ENCODE assay signal across 9 cellular contexts in genomic region chr1:97138515-97139032, GRCh38.
DNase-seq lines count a peak whose midpoint lies in the region; ATAC-seq and TF ChIP-seq lines count a peak whose summit lies in the region.
"Had no signal": no experiment of that assay in that cellular context is flagged by ENCODE, and none has a peak within 500 bp of the region (broad histone marks: within the 10 kb centered on the region; RNA-seq: fewer than 3 reads in every experiment).

No MANE protein-coding gene starts in this region.

- in situ Hi-C loops in GM13976 (cut with MboI; ENCODE audit: low sequenced_read_pairs, unreplicated experiment) = no loop called here

- no peaks in the 10 kb centered on the region for H3K79me2 ChIP-seq in KMS-11 (ENCODE audit: insufficient read depth, low read depth)

- TF ChIP-seq CTCF in KMS-11 (conservative IDR thresholded peaks at IDR 0.05; ENCODE audit: low read depth, low read length) = peak; percentile 2; the same call in 1 of the 2 replicates
- no peak for TF ChIP-seq CTCF in GM13976 (IDR thresholded peaks at IDR 0.05; ENCODE audit: borderline replicate concordance, control extremely low read depth, extremely low read depth, insufficient read depth, missing control alignments)

- H3K4me3 ChIP-seq in BLaER1 (0 out of 2 replicates have a peak overlapping the region, but pooled peaks have one; percentile 0), KMS-11 (IDR thresholded peaks at IDR 0.05; ENCODE audit: insufficient read depth, low read depth, low read length) (no peak overlapping the region)

- ATAC-seq in GM21390 (IDR thresholded peaks at IDR 0.05; ENCODE audit: unreplicated experiment) (peak; percentile 45), left ventricle myocardium superior (peak; percentile 65), GM18517 (IDR thresholded peaks at IDR 0.05; ENCODE audit: unreplicated experiment) (no peak)

- peak overlapping the region; percentile 70 for H3K4me2 ChIP-seq in BLaER1
- H3K4me2 ChIP-seq in KMS-11 = no peak overlapping the region

- H3K36me3 ChIP-seq in BLaER1 = no peaks in the 10 kb centered on the region
- no peaks in the 10 kb centered on the region for H3K36me3 ChIP-seq in KMS-11 (ENCODE audit: insufficient read depth)

- H3K27ac ChIP-seq in BLaER1 (peak overlapping the region; percentile 73), KMS-11 (no peak overlapping the region)
- H3K27ac ChIP-seq: neutrophil had no signal

- H2AFZ ChIP-seq in KMS-11 (ENCODE audit: low read depth) = no peak overlapping the region

- H3K9ac ChIP-seq in BLaER1 = no peak overlapping the region
- no peak overlapping the region for H3K9ac ChIP-seq in KMS-11

- intact Hi-C loops in left ventricle myocardium superior (cut with micrococcal nuclease) = no loop called here

- H4K20me1 ChIP-seq in BLaER1 (no peaks in the 10 kb centered on the region), KMS-11 (ENCODE audit: insufficient read depth) (no peaks in the 10 kb centered on the region)

- H3K9me3 ChIP-seq in BLaER1 = no peaks in the 10 kb centered on the region
- H3K9me3 ChIP-seq: neutrophil had no signal

- no peak for DNase-seq in left ventricle myocardium superior
- no peak for DNase-seq in GM13976 (ENCODE audit: low spot score)
- DNase-seq in C1 segment of cervical spinal cord (lab: John Stamatoyannopoulos, UW) = no peak
- no peak for DNase-seq in stimulated activated CD4-positive, alpha-beta T cell treated with anti-CD3 and anti-CD28 coated beads, Interleukin-1b, Interleukin-23, amount 100 ng/mL, for 48 hours

- no peaks in the 10 kb centered on the region for H3K27me3 ChIP-seq in BLaER1
- H3K27me3 ChIP-seq in KMS-11 (ENCODE audit: insufficient read depth, low read depth) = no peaks in the 10 kb centered on the region
- H3K27me3 ChIP-seq: neutrophil had no signal

- H3K4me1 ChIP-seq in BLaER1 = peaks cover 15% of the 10 kb centered on the region
- H3K4me1 ChIP-seq in KMS-11 (ENCODE audit: low read depth, poor library complexity, severe bottlenecking) = no peaks in the 10 kb centered on the region
